Comparison of ENCODE assay signal across 17 cellular contexts in genomic region chr17:77843878-77844260, GRCh38.
DNase-seq lines count a peak whose midpoint lies in the region; ATAC-seq and TF ChIP-seq lines count a peak whose summit lies in the region.
"Had no signal": no experiment of that assay in that cellular context is flagged by ENCODE, and none has a peak within 500 bp of the region (broad histone marks: within the 10 kb centered on the region; RNA-seq: fewer than 3 reads in every experiment).

No MANE protein-coding gene starts in this region.

- no peaks in the 10 kb centered on the region for H3K9me3 Mint-ChIP-seq in activated B cell treated with CpG ODN at 0.5 μM for 24 hours

- DNase-seq in activated B cell treated with CpG ODN at 0.5 μM for 24 hours (no peak), epithelial cell of esophagus (ENCODE audit: low read depth) (peak; percentile 13), right atrium auricular region (ENCODE audit: low spot score) (no peak), head of caudate nucleus (no peak)
- no peak for DNase-seq in activated CD4-positive, CD25-positive, alpha-beta regulatory T cell (lab: John Stamatoyannopoulos, UW)
- DNase-seq: BE2C, GOT3, heart right ventricle, islet precursor cell, NCI-H2081, NCI-H748 treated with DMSO at 0.1 percent for 48 hours, retina had no signal

- H4K20me1 ChIP-seq in BLaER1 treated with 17β-estradiol and CSF1 and Interleukin-3, amounts not matched to agents 10 nM and 100 nM: peaks cover 0 to 63% (median 10%) of the 10 kb centered on the region in 11 experiments; a peak in 13 of 22 replicates
- H4K20me1 ChIP-seq in DOHH2 (ENCODE audit: control insufficient read depth, insufficient read depth, low read depth, low read length): no peaks in the 10 kb centered on the region

- CTCF ChIA-PET in activated B cell treated with CpG ODN at 0.5 μM for 24 hours (lab: Charles Lee): no interaction called here

- H3F3A ChIP-seq in DOHH2 (ENCODE audit: control insufficient read depth, insufficient read depth): no peaks in the 10 kb centered on the region

- H3K4me1 ChIP-seq in BLaER1 treated with 17β-estradiol and CSF1 and Interleukin-3, amounts not matched to agents 10 nM and 100 nM: peaks cover 43 to 93% (median 85%) of the 10 kb centered on the region in 10 experiments
- peaks cover 48% of the 10 kb centered on the region for H3K4me1 ChIP-seq in DOHH2 (ENCODE audit: control insufficient read depth, low read length)
- H3K4me1 ChIP-seq in right atrium auricular region: peaks cover 0 to 31% of the 10 kb centered on the region in 2 donors
- H3K4me1 ChIP-seq: BE2C had no signal

- peaks cover 53% of the 10 kb centered on the region for H3K27me3 Mint-ChIP-seq in activated B cell treated with CpG ODN at 0.5 μM for 24 hours

- no peak overlapping the region for H3K27ac ChIP-seq in BLaER1 treated with 17β-estradiol and CSF1 and Interleukin-3, amounts not matched to agents 10 nM and 100 nM
- H3K27ac ChIP-seq in DOHH2 (ENCODE audit: low read depth, low read length) (peak overlapping the region; percentile 20; the same call in 1 of the 2 replicates), right atrium auricular region (no peak overlapping the region)
- H3K27ac ChIP-seq: dorsolateral prefrontal cortex, suprapubic skin had no signal

- H3K79me2 ChIP-seq in DOHH2 (ENCODE audit: control insufficient read depth, low read length): no peaks in the 10 kb centered on the region

- no peaks in the 10 kb centered on the region for H3K9me2 ChIP-seq in DOHH2 (replicated peaks; ENCODE audit: control insufficient read depth, low read length)

- H3K4me2 ChIP-seq in BLaER1 treated with 17β-estradiol and CSF1 and Interleukin-3, amounts not matched to agents 10 nM and 100 nM: peak overlapping the region in 10 of 11 experiments; percentile 61 to 95 (median 90); a peak in 20 of 22 replicates
- H3K4me2 ChIP-seq in DOHH2 (ENCODE audit: low read length): peak overlapping the region; percentile 56

- peak overlapping the region; percentile 32 for H3K4me3 Mint-ChIP-seq in activated B cell treated with CpG ODN at 0.5 μM for 24 hours

- no peak overlapping the region for H3K9ac ChIP-seq in BLaER1 treated with 17β-estradiol and CSF1 and Interleukin-3, amounts not matched to agents 10 nM and 100 nM

- ATAC-seq in activated B cell treated with CpG ODN at 0.5 μM for 24 hours (ENCODE audit: low read depth) (no peak), GM19328 (IDR thresholded peaks at IDR 0.05; ENCODE audit: unreplicated experiment) (no peak)
- ATAC-seq: heart right ventricle had no signal

- H3K27me3 ChIP-seq in BLaER1 treated with 17β-estradiol and CSF1 and Interleukin-3, amounts not matched to agents 10 nM and 100 nM: peaks cover 0 to 94% (median 0%) of the 10 kb centered on the region in 11 experiments; a peak in 10 of 22 replicates
- H3K27me3 ChIP-seq in DOHH2 (ENCODE audit: control insufficient read depth, low read length) (peaks cover 11% of the 10 kb centered on the region), right atrium auricular region (no peaks in the 10 kb centered on the region)
- H3K27me3 ChIP-seq: BE2C, dorsolateral prefrontal cortex, heart right ventricle, suprapubic skin had no signal

- no peaks in the 10 kb centered on the region for H3K36me3 ChIP-seq in BLaER1 treated with 17β-estradiol and CSF1 and Interleukin-3, amounts not matched to agents 10 nM and 100 nM
- H3K36me3 ChIP-seq in DOHH2 (ENCODE audit: control insufficient read depth, low read length) (no peaks in the 10 kb centered on the region), right atrium auricular region (no peaks in the 10 kb centered on the region)
- H3K36me3 ChIP-seq: BE2C, heart right ventricle, suprapubic skin had no signal

- TF ChIP-seq CTCF in DOHH2 (IDR thresholded peaks at IDR 0.05; ENCODE audit: low read depth, low read length, poor library complexity, severe bottlenecking): no peak
- no peak for TF ChIP-seq CTCF in activated B cell treated with CpG ODN at 0.5 μM for 24 hours (IDR thresholded peaks at IDR 0.05)
- TF ChIP-seq CTCF in epithelial cell of esophagus (IDR thresholded peaks at IDR 0.05; ENCODE audit: insufficient read depth, low read depth, low read length, missing control alignments): no peak
- no peak for TF ChIP-seq CTCF in right atrium auricular region (IDR thresholded peaks at IDR 0.05)

- intact Hi-C loops in activated B cell treated with CpG ODN at 0.5 μM for 24 hours (cut with micrococcal nuclease): loop anchor here (1.0 to 5.0 kb wide), 3 partner anchors 25 to 73 kb away; no protein-coding TSS in a partner anchor
- intact Hi-C loops in head of caudate nucleus (cut with DNase I): no loop called here

- POLR2A ChIA-PET in activated B cell treated with CpG ODN at 0.5 μM for 24 hours (lab: Charles Lee): interaction anchor here (0.6 to 2.9 kb wide), 14 partner anchors 16 to 169 kb away, joined by 3 to 27 read pairs (median 4); partner anchors contain the start of gene TNRC6C

- peaks cover 52% of the 10 kb centered on the region for H3K4me1 Mint-ChIP-seq in activated B cell treated with CpG ODN at 0.5 μM for 24 hours

- H3K36me3 Mint-ChIP-seq in activated B cell treated with CpG ODN at 0.5 μM for 24 hours (ENCODE audit: low read depth): no peaks in the 10 kb centered on the region

- no peaks in the 10 kb centered on the region for H3K9me3 ChIP-seq in BLaER1 treated with 17β-estradiol and CSF1 and Interleukin-3, amounts not matched to agents 10 nM and 100 nM (replicated peaks in 1 of 11)
- H3K9me3 ChIP-seq in DOHH2 (ENCODE audit: control insufficient read depth, insufficient read depth, low read length) (no peaks in the 10 kb centered on the region), right atrium auricular region (no peaks in the 10 kb centered on the region)
- H3K9me3 ChIP-seq: BE2C, heart right ventricle, suprapubic skin had no signal

- no peak overlapping the region for H3K27ac Mint-ChIP-seq in activated B cell treated with CpG ODN at 0.5 μM for 24 hours

- no peak overlapping the region for H3K4me3 ChIP-seq in BLaER1 treated with 17β-estradiol and CSF1 and Interleukin-3, amounts not matched to agents 10 nM and 100 nM
- H3K4me3 ChIP-seq in DOHH2 (ENCODE audit: low read length): peak overlapping the region; percentile 20
- no peak overlapping the region for H3K4me3 ChIP-seq in epithelial cell of esophagus (ENCODE audit: low read length)
- no peak overlapping the region for H3K4me3 ChIP-seq in right atrium auricular region
- H3K4me3 ChIP-seq: dorsolateral prefrontal cortex, heart right ventricle, suprapubic skin had no signal
